8 cellular contexts compared by ENCODE assay signal in the genomic region with DNA sequence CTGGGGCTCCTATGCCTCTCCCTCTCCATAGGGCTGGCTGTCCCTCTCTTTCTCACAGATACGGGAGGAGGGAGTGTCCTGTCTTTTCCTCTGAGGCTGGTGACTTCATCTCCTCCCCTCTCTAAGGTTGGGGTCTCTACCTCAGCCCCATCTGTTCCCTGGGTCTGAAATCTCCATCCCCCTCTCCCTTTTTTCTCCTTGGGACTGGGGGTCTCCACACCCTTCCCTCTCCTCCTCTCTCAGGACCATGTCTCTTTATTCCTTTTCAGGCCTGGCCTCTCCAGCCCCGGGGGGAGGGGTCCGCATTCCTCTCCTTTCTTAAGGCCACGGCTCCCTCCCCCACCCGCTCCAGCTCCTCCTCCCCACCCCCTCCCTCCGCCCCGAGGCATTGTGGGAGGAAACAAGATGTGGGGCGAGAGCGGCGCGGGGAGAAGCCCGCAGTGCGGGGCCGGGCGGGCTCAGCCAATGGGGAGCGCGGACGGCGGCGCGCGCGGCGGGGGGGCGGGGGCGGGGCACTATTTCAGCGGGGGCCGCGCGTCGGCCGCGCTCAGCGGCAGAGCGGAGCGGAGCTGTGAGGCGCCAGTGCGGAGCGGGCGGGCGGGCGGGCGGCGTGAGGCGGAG. TPM values are rescaled to one million over a fixed set of nuclear protein-coding genes. Genes with fewer than 3 reads are reported as not detected.
DNase-seq lines count a peak whose midpoint lies in the region; ATAC-seq and TF ChIP-seq lines count a peak whose summit lies in the region.

A gene (plus strand): TSS at position 550 of the 621 bp plus-strand sequence. CDS start 3,672 bp downstream, outside the sequence.

- peaks cover 28% of the 10 kb centered on the region for H3K79me2 ChIP-seq in trophoblast cell (ENCODE audit: control insufficient read depth, insufficient read depth, low read length, poor library complexity)

- H3K4me3 ChIP-seq in adipocyte (ENCODE audit: low read length) = peak within 1 kb of the TSS; percentile 92
- peak within 1 kb of the TSS; percentile 99 for H3K4me3 ChIP-seq in trophoblast cell (ENCODE audit: low read depth, low read length)
- H3K4me3 ChIP-seq in tibial nerve = peak within 1 kb of the TSS; percentile 77 to 100 (median 94)

- H2BK5ac ChIP-seq in trophoblast cell (ENCODE audit: low read depth, low read length, poor library complexity) = peak within 1 kb of the TSS; percentile 97

- H3K4me1 ChIP-seq in adipocyte (ENCODE audit: control insufficient read depth, insufficient read depth, low read length) (peaks cover 29% of the 10 kb centered on the region), trophoblast cell (ENCODE audit: control insufficient read depth in 1 of 2, insufficient read depth in 2 of 2, low read length in 2 of 2) (peaks cover 16 to 18% of the 10 kb centered on the region in 2 experiments), tibial nerve (peaks cover 4 to 46% (median 23%) of the 10 kb centered on the region in 4 donors)

- no peak for TF ChIP-seq EP300 in tibial nerve (IDR thresholded peaks at IDR 0.05)

- peak within 1 kb of the TSS; percentile 75 for H2AFZ ChIP-seq in trophoblast cell (ENCODE audit: insufficient read depth, low read length, poor library complexity)

- peak within 1 kb of the TSS; percentile 90 for H2BK120ac ChIP-seq in trophoblast cell (ENCODE audit: insufficient read depth, low read length, poor library complexity)

- TF ChIP-seq CTCF in GM10248 (IDR thresholded peaks at IDR 0.05; ENCODE audit: control extremely low read depth, extremely low read depth, low read depth, missing control alignments) (no peak), tibial nerve (IDR thresholded peaks at IDR 0.05) (no peak)

- DNase-seq in GM10248 (ENCODE audit: extremely low spot score) = peak; percentile 95
- peak; percentile 84 to 93 (median 91) for DNase-seq in NCI-H1417 (lab: John Stamatoyannopoulos, UW)
- peak; percentile 83 for DNase-seq in T follicular helper cell (ENCODE audit: low read depth)
- DNase-seq in adipocyte (ENCODE audit: low read depth) = peak; percentile 96
- DNase-seq in cardiac septum (ENCODE audit: low spot score) = peak; percentile 95
- DNase-seq in trophoblast cell = peak; percentile 60 to 76
- peak; percentile 73 to 84 for DNase-seq in tibial nerve (ENCODE audit: low spot score in 2 of 2)

- WGBS in trophoblast cell (ENCODE audit: extremely low coverage, insufficient coverage, insufficient read length) = no CpG with 5 or more reads among the region's 45 CpGs
- 0 to 1% methylated on average over 15 to 25 of the region's 45 CpGs for WGBS in tibial nerve, 2 donors

- ATAC-seq in HG02642 (IDR thresholded peaks at IDR 0.05; ENCODE audit: poor library complexity, unreplicated experiment) = peak; percentile 84

- TF ChIP-seq POLR2A in tibial nerve (IDR thresholded peaks at IDR 0.05) = no peak

- H3K23ac ChIP-seq in trophoblast cell (ENCODE audit: low read length) = no peak within 1 kb of the TSS

- CTCF ChIA-PET in GM10248 (lab: Yijun Ruan, JAX) = interaction anchor here (1.0 to 1.1 kb wide), 2 partner anchors 24 to 182 kb away, joined by 3 read pairs; no protein-coding TSS in a partner anchor

- intact Hi-C loops in cardiac septum (cut with DNase I) = loop anchor here (1.0 to 5.0 kb wide), 2 partner anchors 76 to 226 kb away; a partner anchor contains a TSS

- H3K36me3 ChIP-seq in adipocyte (ENCODE audit: control insufficient read depth, insufficient read depth, low read length, severe bottlenecking) (peaks cover 21% of the 10 kb centered on the region), trophoblast cell (ENCODE audit: control insufficient read depth in 1 of 2, insufficient read depth in 2 of 2, low read length in 2 of 2) (peaks cover 14 to 18% of the 10 kb centered on the region in 2 experiments), tibial nerve (peaks cover 0 to 14% (median 0%) of the 10 kb centered on the region in 3 donors)

- H4K12ac ChIP-seq in trophoblast cell (ENCODE audit: low read depth, low read length) = peak within 1 kb of the TSS; percentile 98

- peaks cover 16% of the 10 kb centered on the region for H3K79me1 ChIP-seq in trophoblast cell (ENCODE audit: low read length)

- H3K4me2 ChIP-seq in trophoblast cell (ENCODE audit: low read length) = peak within 1 kb of the TSS; percentile 80

- H3K9ac ChIP-seq in adipocyte (ENCODE audit: low read length) (peak within 1 kb of the TSS; percentile 92), trophoblast cell (ENCODE audit: low read length) (peak within 1 kb of the TSS; percentile 89)

- peak within 1 kb of the TSS; percentile 72 for H3K27ac ChIP-seq in trophoblast cell (ENCODE audit: low read depth, low read length)
- peak within 1 kb of the TSS; percentile 86 to 97 (median 96) for H3K27ac ChIP-seq in tibial nerve

- H3K27me3 ChIP-seq in adipocyte (replicated peaks; ENCODE audit: control insufficient read depth, insufficient read depth, low read length) (peaks cover 12% of the 10 kb centered on the region), trophoblast cell (ENCODE audit: insufficient read depth, low read length) (no peaks in the 10 kb centered on the region), tibial nerve (no peaks in the 10 kb centered on the region)

- H4K8ac ChIP-seq in trophoblast cell (ENCODE audit: low read depth, low read length) = peak within 1 kb of the TSS; percentile 94

- peak within 1 kb of the TSS; percentile 95 for H3K14ac ChIP-seq in trophoblast cell (ENCODE audit: low read length)

- peak within 1 kb of the TSS; percentile 91 for H3K18ac ChIP-seq in trophoblast cell (ENCODE audit: low read length)

- peak within 1 kb of the TSS; percentile 96 for H2BK12ac ChIP-seq in trophoblast cell (ENCODE audit: low read length)

- POLR2A ChIA-PET in GM10248 (lab: Yijun Ruan, JAX) = interaction anchor here (0.5 to 2.2 kb wide), 22 partner anchors 9 to 1000 kb away, joined by 3 to 16 read pairs (median 4); a partner anchor contains a TSS

- H3K4ac ChIP-seq in trophoblast cell (ENCODE audit: low read depth, low read length) = peak within 1 kb of the TSS; percentile 90

- peak within 1 kb of the TSS; percentile 99 for H4K91ac ChIP-seq in trophoblast cell (ENCODE audit: low read depth, low read length)

- H2AK5ac ChIP-seq in trophoblast cell (ENCODE audit: low read length) = peak within 1 kb of the TSS; percentile 97

- no peaks in the 10 kb centered on the region for H3K9me3 ChIP-seq in adipocyte (ENCODE audit: control insufficient read depth, low read length)
- H3K9me3 ChIP-seq in trophoblast cell (ENCODE audit: insufficient read depth, low read depth, low read length) = peaks cover 1% of the 10 kb centered on the region
- no peaks in the 10 kb centered on the region for H3K9me3 ChIP-seq in tibial nerve

RNA-seq across cellular contexts. Expression of the gene that starts here (rescaled TPM):
- total RNA-seq in cardiac septum (79.4 TPM), tibial nerve (10 to 100 TPM; 13.9 to 21.3 (median 16.6) TPM)
- 20.6 and 21.7 TPM in 2 replicates for polyA plus RNA-seq in trophoblast cell (2013)

Comparison
In these comparisons a context has a peak if more than half of its experiments do, and no peak if none do; other contexts are left out.
1. Peak in every context shown above with its lines: DNase-seq, ATAC-seq, H3K4me3 ChIP-seq and H3K27ac ChIP-seq.